Comparison of ENCODE assay signal across 1 cellular context in the genomic region with DNA sequence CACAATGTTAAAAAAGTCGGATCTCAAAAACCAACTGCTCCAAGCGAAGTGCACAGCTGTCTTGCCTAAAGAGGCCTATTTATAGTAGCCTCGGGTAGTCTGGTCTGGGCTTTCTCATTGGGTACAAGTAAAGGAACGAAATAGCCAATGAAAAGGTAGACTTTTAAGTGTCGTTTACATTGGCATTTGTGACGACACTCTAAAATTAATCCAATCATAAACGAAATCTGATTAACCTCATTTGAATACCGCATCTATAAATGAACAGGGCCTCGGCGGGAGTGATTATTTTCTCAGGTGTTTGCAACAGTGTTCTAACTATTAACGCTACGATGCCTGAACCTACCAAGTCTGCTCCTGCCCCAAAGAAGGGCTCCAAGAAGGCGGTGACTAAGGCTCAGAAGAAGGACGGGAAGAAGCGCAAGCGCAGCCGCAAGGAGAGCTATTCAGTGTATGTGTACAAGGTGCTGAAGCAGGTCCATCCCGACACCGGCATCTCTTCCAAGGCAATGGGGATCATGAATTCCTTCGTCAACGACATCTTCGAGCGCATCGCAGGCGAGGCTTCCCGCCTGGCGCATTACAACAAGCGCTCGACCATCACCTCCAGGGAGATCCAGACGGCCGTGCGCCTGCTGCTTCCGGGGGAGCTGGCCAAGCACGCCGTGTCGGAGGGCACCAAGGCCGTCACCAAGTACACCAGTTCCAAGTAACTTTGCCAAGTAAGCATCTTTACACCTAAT.
TF ChIP-seq lines count a peak whose summit lies in the region.

No MANE protein-coding gene starts in this region.

TF ChIP-seq in HepG2, 621 proteins besides CTCF, POLR2A, EP300 and RAD21 (continued from another document and continues in another):
- TF ChIP-seq, protein P1, sequence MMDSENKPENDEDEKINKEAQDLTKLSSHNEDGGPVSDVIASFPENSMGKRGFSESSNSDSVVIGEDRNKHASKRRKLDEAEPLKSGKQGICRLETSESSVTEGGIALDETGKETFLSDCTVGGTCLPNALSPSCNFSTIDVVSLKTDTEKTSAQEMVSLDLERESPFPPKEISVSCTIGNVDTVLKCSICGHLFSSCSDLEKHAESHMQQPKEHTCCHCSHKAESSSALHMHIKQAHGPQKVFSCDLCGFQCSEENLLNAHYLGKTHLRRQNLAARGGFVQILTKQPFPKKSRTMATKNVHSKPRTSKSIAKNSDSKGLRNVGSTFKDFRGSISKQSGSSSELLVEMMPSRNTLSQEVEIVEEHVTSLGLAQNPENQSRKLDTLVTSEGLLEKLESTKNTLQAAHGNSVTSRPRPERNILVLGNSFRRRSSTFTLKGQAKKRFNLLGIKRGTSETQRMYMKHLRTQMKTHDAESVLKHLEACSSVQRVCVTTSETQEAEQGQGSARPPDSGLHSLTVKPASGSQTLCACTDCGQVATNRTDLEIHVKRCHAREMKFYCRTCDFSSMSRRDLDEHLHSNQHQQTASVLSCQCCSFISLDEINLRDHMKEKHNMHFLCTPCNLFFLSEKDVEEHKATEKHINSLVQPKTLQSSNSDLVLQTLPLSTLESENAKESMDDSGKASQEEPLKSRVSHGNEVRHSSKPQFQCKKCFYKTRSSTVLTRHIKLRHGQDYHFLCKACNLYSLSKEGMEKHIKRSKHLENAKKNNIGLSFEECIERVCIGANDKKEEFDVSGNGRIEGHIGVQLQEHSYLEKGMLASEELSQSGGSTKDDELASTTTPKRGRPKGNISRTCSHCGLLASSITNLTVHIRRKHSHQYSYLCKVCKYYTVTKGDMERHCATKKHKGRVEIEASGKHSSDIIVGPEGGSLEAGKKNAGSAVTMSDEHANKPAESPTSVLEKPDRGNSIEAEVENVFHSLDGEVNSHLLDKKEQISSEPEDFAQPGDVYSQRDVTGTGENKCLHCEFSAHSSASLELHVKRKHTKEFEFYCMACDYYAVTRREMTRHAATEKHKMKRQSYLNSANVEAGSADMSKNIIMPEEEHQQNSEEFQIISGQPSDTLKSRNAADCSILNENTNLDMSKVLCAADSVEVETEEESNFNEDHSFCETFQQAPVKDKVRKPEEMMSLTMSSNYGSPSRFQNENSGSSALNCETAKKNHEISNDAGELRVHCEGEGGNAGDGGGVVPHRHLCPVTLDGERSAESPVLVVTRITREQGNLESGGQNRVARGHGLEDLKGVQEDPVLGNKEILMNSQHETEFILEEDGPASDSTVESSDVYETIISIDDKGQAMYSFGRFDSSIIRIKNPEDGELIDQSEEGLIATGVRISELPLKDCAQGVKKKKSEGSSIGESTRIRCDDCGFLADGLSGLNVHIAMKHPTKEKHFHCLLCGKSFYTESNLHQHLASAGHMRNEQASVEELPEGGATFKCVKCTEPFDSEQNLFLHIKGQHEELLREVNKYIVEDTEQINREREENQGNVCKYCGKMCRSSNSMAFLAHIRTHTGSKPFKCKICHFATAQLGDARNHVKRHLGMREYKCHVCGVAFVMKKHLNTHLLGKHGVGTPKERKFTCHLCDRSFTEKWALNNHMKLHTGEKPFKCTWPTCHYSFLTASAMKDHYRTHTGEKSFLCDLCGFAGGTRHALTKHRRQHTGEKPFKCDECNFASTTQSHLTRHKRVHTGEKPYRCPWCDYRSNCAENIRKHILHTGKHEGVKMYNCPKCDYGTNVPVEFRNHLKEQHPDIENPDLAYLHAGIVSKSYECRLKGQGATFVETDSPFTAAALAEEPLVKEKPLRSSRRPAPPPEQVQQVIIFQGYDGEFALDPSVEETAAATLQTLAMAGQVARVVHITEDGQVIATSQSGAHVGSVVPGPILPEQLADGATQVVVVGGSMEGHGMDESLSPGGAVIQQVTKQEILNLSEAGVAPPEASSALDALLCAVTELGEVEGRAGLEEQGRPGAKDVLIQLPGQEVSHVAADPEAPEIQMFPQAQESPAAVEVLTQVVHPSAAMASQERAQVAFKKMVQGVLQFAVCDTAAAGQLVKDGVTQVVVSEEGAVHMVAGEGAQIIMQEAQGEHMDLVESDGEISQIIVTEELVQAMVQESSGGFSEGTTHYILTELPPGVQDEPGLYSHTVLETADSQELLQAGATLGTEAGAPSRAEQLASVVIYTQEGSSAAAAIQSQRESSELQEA (CRISPR knock-in tag; IDR thresholded peaks at IDR 0.05; ENCODE audit: not compliant biosample characterization), result peak; percentile 51
- TF ChIP-seq RARG (CRISPR knock-in tag; IDR thresholded peaks at IDR 0.05; ENCODE audit: low read depth) (no peak), ZNF317 (CRISPR knock-in tag; IDR thresholded peaks at IDR 0.05) (0 out of 2 replicates have a peak, but pooled peaks have one; percentile 48), EEA1 (CRISPR knock-in tag; IDR thresholded peaks at IDR 0.05; ENCODE audit: borderline replicate concordance) (no peak), CAMTA2 (CRISPR knock-in tag; IDR thresholded peaks at IDR 0.05; ENCODE audit: borderline replicate concordance) (no peak; the same call in 1 of the 2 replicates), ZNF253 (CRISPR knock-in tag; IDR thresholded peaks at IDR 0.05; ENCODE audit: borderline replicate concordance) (no peak), PAXIP1 (CRISPR knock-in tag; conservative IDR thresholded peaks at IDR 0.05) (no peak), ZHX2 (IDR thresholded peaks at IDR 0.05; ENCODE audit: low read depth) (0 out of 2 replicates have a peak, but pooled peaks have one; percentile 13), ZHX2 (CRISPR knock-in tag; IDR thresholded peaks at IDR 0.05; ENCODE audit: borderline replicate concordance) (peak; percentile 96), ZBED4 (CRISPR knock-in tag; IDR thresholded peaks at IDR 0.05; ENCODE audit: borderline replicate concordance) (peak; percentile 67), ZNF230 (CRISPR knock-in tag; IDR thresholded peaks at IDR 0.05) (peak; percentile 21; the same call in 1 of the 2 replicates), ZMYM3 (CRISPR knock-in tag; IDR thresholded peaks at IDR 0.05) (0 out of 2 replicates have a peak, but pooled peaks have one; percentile 41), U2AF2 (IDR thresholded peaks at IDR 0.05; ENCODE audit: low read depth, low read length) (no peak), SMC3 (IDR thresholded peaks at IDR 0.05; ENCODE audit: low read length) (no peak), NBN (conservative IDR thresholded peaks at IDR 0.05) (no peak), RBM22 (optimal IDR thresholded peaks at IDR 0.05; ENCODE audit: low read length) (peak; percentile 43), SCMH1 (CRISPR knock-in tag; IDR thresholded peaks at IDR 0.05; ENCODE audit: borderline replicate concordance) (no peak), KLF15 (CRISPR knock-in tag; IDR thresholded peaks at IDR 0.05; ENCODE audit: borderline replicate concordance) (peak; percentile 77; the same call in 1 of the 2 replicates), ZBTB7B (CRISPR knock-in tag; IDR thresholded peaks at IDR 0.05) (no peak), LCORL (IDR thresholded peaks at IDR 0.05) (no peak), LCORL (CRISPR knock-in tag; IDR thresholded peaks at IDR 0.05) (peak; percentile 21; the same call in 1 of the 2 replicates), ONECUT2 (CRISPR knock-in tag; IDR thresholded peaks at IDR 0.05) (peak; percentile 58), TOPORS (CRISPR knock-in tag; IDR thresholded peaks at IDR 0.05) (no peak; the same call in 1 of the 2 replicates)
- TF ChIP-seq, protein P2, sequence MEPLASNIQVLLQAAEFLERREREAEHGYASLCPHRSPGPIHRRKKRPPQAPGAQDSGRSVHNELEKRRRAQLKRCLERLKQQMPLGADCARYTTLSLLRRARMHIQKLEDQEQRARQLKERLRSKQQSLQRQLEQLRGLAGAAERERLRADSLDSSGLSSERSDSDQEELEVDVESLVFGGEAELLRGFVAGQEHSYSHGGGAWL (CRISPR knock-in tag; IDR thresholded peaks at IDR 0.05), result peak; percentile 54; the same call in 1 of the 2 replicates
- TF ChIP-seq, protein P3, sequence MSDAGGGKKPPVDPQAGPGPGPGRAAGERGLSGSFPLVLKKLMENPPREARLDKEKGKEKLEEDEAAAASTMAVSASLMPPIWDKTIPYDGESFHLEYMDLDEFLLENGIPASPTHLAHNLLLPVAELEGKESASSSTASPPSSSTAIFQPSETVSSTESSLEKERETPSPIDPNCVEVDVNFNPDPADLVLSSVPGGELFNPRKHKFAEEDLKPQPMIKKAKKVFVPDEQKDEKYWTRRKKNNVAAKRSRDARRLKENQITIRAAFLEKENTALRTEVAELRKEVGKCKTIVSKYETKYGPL (CRISPR knock-in tag; IDR thresholded peaks at IDR 0.05), result peak; percentile 68; the same call in 1 of the 2 replicates
- TF ChIP-seq, protein P4, sequence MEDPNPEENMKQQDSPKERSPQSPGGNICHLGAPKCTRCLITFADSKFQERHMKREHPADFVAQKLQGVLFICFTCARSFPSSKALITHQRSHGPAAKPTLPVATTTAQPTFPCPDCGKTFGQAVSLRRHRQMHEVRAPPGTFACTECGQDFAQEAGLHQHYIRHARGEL (CRISPR knock-in tag; IDR thresholded peaks at IDR 0.05), result no peak
